1 cellular context compared by ENCODE assay signal in genomic region chr19:39402417-39403297, GRCh38.
TF ChIP-seq lines count a peak whose summit lies in the region.

No MANE protein-coding gene starts in this region.

TF ChIP-seq in HEK293, 187 proteins besides CTCF, POLR2A, EP300 and RAD21 (continued from another document):
- TF ChIP-seq, protein P1, sequence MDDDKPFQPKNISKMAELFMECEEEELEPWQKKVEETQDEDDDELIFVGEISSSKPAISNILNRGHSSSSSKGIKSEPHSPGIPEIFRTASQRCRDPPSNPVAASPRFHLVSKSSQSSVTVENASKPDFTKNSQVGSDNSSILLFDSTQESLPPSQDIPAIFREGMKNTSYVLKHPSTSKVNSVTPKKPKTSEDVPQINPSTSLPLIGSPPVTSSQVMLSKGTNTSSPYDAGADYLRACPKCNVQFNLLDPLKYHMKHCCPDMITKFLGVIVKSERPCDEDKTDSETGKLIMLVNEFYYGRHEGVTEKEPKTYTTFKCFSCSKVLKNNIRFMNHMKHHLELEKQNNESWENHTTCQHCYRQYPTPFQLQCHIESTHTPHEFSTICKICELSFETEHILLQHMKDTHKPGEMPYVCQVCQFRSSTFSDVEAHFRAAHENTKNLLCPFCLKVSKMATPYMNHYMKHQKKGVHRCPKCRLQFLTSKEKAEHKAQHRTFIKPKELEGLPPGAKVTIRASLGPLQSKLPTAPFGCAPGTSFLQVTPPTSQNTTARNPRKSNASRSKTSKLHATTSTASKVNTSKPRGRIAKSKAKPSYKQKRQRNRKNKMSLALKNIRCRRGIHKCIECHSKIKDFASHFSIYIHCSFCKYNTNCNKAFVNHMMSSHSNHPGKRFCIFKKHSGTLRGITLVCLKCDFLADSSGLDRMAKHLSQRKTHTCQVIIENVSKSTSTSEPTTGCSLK (tag by site-specific recombination; IDR thresholded peaks at IDR 0.05): no peak
- TF ChIP-seq ZFP41 (tag by site-specific recombination; IDR thresholded peaks at IDR 0.05; ENCODE audit: borderline replicate concordance) (no peak), ZIC2 (tag by site-specific recombination; IDR thresholded peaks at IDR 0.05) (peak; percentile 93), ZNF155 (tag by site-specific recombination; IDR thresholded peaks at IDR 0.05) (no peak), ZNF639 (tag by site-specific recombination; IDR thresholded peaks at IDR 0.05) (no peak), ZNF174 (tag by site-specific recombination; IDR thresholded peaks at IDR 0.05) (no peak), ZNF707 (tag by site-specific recombination; IDR thresholded peaks at IDR 0.05) (no peak), SCRT1 (tag by site-specific recombination; IDR thresholded peaks at IDR 0.05; ENCODE audit: borderline replicate concordance) (no peak), ZNF274 (IDR thresholded peaks at IDR 0.05; ENCODE audit: low read length) (no peak), ZNF274 (tag by site-specific recombination; IDR thresholded peaks at IDR 0.05; ENCODE audit: borderline replicate concordance) (no peak), ZNF48 (tag by site-specific recombination; IDR thresholded peaks at IDR 0.05) (no peak), INSM2 (tag by site-specific recombination; IDR thresholded peaks at IDR 0.05) (no peak; the same call in 1 of the 2 replicates), ZNF23 (tag by site-specific recombination; IDR thresholded peaks at IDR 0.05; ENCODE audit: borderline replicate concordance) (no peak; the same call in 1 of the 2 replicates), ZNF600 (tag by site-specific recombination; IDR thresholded peaks at IDR 0.05) (peak; percentile 96), ZNF223 (tag by site-specific recombination; IDR thresholded peaks at IDR 0.05) (no peak), GLIS1 (tag by site-specific recombination; IDR thresholded peaks at IDR 0.05) (peak; percentile 74), ZNF221 (tag by site-specific recombination; IDR thresholded peaks at IDR 0.05; ENCODE audit: borderline replicate concordance) (no peak), ZBTB7A (tag by site-specific recombination; IDR thresholded peaks at IDR 0.05; ENCODE audit: low read depth) (no peak; the same call in 1 of the 2 replicates), GLIS2 (tag by site-specific recombination; IDR thresholded peaks at IDR 0.05) (peak; percentile 83), ZNF157 (tag by site-specific recombination; IDR thresholded peaks at IDR 0.05) (no peak), ZNF311 (tag by site-specific recombination; IDR thresholded peaks at IDR 0.05; ENCODE audit: borderline replicate concordance) (no peak), SP2 (tag by site-specific recombination; IDR thresholded peaks at IDR 0.05) (peak; percentile 88), ZNF626 (tag by site-specific recombination; IDR thresholded peaks at IDR 0.05) (no peak), TRIM28 (IDR thresholded peaks at IDR 0.05; ENCODE audit: borderline replicate concordance, low read length) (no peak), ZNF112 (tag by site-specific recombination; IDR thresholded peaks at IDR 0.05) (no peak), ZBTB8A (tag by site-specific recombination; IDR thresholded peaks at IDR 0.05) (peak; percentile 94), ZNF121 (tag by site-specific recombination; IDR thresholded peaks at IDR 0.05) (no peak; the same call in 1 of the 2 replicates), SALL2 (tag by site-specific recombination; IDR thresholded peaks at IDR 0.05; ENCODE audit: borderline replicate concordance) (no peak), ZNF596 (tag by site-specific recombination; IDR thresholded peaks at IDR 0.05) (no peak), SP7 (tag by site-specific recombination; IDR thresholded peaks at IDR 0.05) (peak; percentile 96)
- TF ChIP-seq, protein P2, sequence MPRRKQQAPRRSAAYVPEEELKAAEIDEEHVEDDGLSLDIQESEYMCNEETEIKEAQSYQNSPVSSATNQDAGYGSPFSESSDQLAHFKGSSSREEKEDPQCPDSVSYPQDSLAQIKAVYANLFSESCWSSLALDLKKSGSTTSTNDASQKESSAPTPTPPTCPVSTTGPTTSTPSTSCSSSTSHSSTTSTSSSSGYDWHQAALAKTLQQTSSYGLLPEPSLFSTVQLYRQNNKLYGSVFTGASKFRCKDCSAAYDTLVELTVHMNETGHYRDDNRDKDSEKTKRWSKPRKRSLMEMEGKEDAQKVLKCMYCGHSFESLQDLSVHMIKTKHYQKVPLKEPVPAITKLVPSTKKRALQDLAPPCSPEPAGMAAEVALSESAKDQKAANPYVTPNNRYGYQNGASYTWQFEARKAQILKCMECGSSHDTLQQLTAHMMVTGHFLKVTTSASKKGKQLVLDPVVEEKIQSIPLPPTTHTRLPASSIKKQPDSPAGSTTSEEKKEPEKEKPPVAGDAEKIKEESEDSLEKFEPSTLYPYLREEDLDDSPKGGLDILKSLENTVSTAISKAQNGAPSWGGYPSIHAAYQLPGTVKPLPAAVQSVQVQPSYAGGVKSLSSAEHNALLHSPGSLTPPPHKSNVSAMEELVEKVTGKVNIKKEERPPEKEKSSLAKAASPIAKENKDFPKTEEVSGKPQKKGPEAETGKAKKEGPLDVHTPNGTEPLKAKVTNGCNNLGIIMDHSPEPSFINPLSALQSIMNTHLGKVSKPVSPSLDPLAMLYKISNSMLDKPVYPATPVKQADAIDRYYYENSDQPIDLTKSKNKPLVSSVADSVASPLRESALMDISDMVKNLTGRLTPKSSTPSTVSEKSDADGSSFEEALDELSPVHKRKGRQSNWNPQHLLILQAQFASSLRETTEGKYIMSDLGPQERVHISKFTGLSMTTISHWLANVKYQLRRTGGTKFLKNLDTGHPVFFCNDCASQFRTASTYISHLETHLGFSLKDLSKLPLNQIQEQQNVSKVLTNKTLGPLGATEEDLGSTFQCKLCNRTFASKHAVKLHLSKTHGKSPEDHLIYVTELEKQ (tag by site-specific recombination; IDR thresholded peaks at IDR 0.05; ENCODE audit: borderline replicate concordance): peak; percentile 53; the same call in 1 of the 2 replicates
- TF ChIP-seq, protein P3, sequence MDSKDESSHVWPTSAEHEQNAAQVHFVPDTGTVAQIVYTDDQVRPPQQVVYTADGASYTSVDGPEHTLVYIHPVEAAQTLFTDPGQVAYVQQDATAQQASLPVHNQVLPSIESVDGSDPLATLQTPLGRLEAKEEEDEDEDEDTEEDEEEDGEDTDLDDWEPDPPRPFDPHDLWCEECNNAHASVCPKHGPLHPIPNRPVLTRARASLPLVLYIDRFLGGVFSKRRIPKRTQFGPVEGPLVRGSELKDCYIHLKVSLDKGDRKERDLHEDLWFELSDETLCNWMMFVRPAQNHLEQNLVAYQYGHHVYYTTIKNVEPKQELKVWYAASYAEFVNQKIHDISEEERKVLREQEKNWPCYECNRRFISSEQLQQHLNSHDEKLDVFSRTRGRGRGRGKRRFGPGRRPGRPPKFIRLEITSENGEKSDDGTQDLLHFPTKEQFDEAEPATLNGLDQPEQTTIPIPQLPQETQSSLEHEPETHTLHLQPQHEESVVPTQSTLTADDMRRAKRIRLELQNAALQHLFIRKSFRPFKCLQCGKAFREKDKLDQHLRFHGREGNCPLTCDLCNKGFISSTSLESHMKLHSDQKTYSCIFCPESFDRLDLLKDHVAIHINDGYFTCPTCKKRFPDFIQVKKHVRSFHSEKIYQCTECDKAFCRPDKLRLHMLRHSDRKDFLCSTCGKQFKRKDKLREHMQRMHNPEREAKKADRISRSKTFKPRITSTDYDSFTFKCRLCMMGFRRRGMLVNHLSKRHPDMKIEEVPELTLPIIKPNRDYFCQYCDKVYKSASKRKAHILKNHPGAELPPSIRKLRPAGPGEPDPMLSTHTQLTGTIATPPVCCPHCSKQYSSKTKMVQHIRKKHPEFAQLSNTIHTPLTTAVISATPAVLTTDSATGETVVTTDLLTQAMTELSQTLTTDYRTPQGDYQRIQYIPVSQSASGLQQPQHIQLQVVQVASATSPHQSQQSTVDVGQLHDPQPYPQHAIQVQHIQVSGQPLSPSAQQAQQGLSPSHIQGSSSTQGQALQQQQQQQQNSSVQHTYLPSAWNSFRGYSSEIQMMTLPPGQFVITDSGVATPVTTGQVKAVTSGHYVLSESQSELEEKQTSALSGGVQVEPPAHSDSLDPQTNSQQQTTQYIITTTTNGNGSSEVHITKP (tag by site-specific recombination; IDR thresholded peaks at IDR 0.05): peak; percentile 82
- TF ChIP-seq, protein P4, sequence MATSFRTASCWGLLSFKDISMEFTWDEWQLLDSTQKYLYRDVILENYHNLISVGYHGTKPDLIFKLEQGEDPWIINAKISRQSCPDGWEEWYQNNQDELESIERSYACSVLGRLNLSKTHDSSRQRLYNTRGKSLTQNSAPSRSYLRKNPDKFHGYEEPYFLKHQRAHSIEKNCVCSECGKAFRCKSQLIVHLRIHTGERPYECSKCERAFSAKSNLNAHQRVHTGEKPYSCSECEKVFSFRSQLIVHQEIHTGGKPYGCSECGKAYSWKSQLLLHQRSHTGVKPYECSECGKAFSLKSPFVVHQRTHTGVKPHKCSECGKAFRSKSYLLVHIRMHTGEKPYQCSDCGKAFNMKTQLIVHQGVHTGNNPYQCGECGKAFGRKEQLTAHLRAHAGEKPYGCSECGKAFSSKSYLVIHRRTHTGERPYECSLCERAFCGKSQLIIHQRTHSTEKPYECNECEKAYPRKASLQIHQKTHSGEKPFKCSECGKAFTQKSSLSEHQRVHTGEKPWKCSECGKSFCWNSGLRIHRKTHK (tag by site-specific recombination; IDR thresholded peaks at IDR 0.05): no peak
- TF ChIP-seq, protein P5, sequence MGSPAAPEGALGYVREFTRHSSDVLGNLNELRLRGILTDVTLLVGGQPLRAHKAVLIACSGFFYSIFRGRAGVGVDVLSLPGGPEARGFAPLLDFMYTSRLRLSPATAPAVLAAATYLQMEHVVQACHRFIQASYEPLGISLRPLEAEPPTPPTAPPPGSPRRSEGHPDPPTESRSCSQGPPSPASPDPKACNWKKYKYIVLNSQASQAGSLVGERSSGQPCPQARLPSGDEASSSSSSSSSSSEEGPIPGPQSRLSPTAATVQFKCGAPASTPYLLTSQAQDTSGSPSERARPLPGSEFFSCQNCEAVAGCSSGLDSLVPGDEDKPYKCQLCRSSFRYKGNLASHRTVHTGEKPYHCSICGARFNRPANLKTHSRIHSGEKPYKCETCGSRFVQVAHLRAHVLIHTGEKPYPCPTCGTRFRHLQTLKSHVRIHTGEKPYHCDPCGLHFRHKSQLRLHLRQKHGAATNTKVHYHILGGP (tag by site-specific recombination; IDR thresholded peaks at IDR 0.05): no peak
